Comparison of ENCODE assay signal across 12 cellular contexts in genomic region chr15:72202801-72203506, GRCh38. TPM values are rescaled to one million over a fixed set of nuclear protein-coding genes. Genes with fewer than 3 reads are reported as not detected.
DNase-seq lines count a peak whose midpoint lies in the region; ATAC-seq lines count a peak whose summit lies in the region.
"Had no signal": no experiment of that assay in that cellular context is flagged by ENCODE, and none has a peak within 500 bp of the region (broad histone marks: within the 10 kb centered on the region; RNA-seq: fewer than 3 reads in every experiment).

No MANE protein-coding gene starts in this region.

- peaks cover 45% of the 10 kb centered on the region for H3K4me1 Mint-ChIP-seq in activated T-cell treated with anti-CD3 and anti-CD28 coated beads, Interleukin-2, amount 50 U/mL, for 24 hours (ENCODE audit: low read depth)
- peaks cover 24% of the 10 kb centered on the region for H3K4me1 Mint-ChIP-seq in activated naive CD8-positive, alpha-beta T cell treated with anti-CD3 and anti-CD28 coated beads for 36 hours

- ATAC-seq in HG03139 (IDR thresholded peaks at IDR 0.05; ENCODE audit: unreplicated experiment) = no peak
- ATAC-seq in HG03439 (IDR thresholded peaks at IDR 0.05; ENCODE audit: unreplicated experiment) = no peak
- ATAC-seq: K562 had no signal

- no peak overlapping the region for H3K4me3 Mint-ChIP-seq in activated T-cell treated with anti-CD3 and anti-CD28 coated beads, Interleukin-2, amount 50 U/mL, for 24 hours
- H3K4me3 Mint-ChIP-seq in activated naive CD8-positive, alpha-beta T cell treated with anti-CD3 and anti-CD28 coated beads for 36 hours = no peak overlapping the region

- peaks cover 3% of the 10 kb centered on the region for H3K27me3 Mint-ChIP-seq in activated T-cell treated with anti-CD3 and anti-CD28 coated beads, Interleukin-2, amount 50 U/mL, for 24 hours
- H3K27me3 Mint-ChIP-seq in activated naive CD8-positive, alpha-beta T cell treated with anti-CD3 and anti-CD28 coated beads for 36 hours = peaks cover 2% of the 10 kb centered on the region

- peaks cover 100% of the 10 kb centered on the region for H3K36me3 Mint-ChIP-seq in activated T-cell treated with anti-CD3 and anti-CD28 coated beads, Interleukin-2, amount 50 U/mL, for 24 hours (ENCODE audit: low read depth)
- peaks cover 80% of the 10 kb centered on the region for H3K36me3 Mint-ChIP-seq in activated naive CD8-positive, alpha-beta T cell treated with anti-CD3 and anti-CD28 coated beads for 36 hours

- no peaks in the 10 kb centered on the region for H3K9me3 Mint-ChIP-seq in activated T-cell treated with anti-CD3 and anti-CD28 coated beads, Interleukin-2, amount 50 U/mL, for 24 hours
- no peaks in the 10 kb centered on the region for H3K9me3 Mint-ChIP-seq in activated naive CD8-positive, alpha-beta T cell treated with anti-CD3 and anti-CD28 coated beads for 36 hours

- H3K27me3 ChIP-seq in layer of hippocampus (ENCODE audit: control insufficient read depth, insufficient read depth, low read length) = no peaks in the 10 kb centered on the region

- H3K27ac Mint-ChIP-seq in activated T-cell treated with anti-CD3 and anti-CD28 coated beads, Interleukin-2, amount 50 U/mL, for 24 hours = peak overlapping the region; percentile 89
- H3K27ac Mint-ChIP-seq in activated naive CD8-positive, alpha-beta T cell treated with anti-CD3 and anti-CD28 coated beads for 36 hours = peak overlapping the region; percentile 50

- H3K27ac ChIP-seq in layer of hippocampus (ENCODE audit: low read depth, low read length) = peak overlapping the region; percentile 60
- peak overlapping the region; percentile 22 for H3K27ac ChIP-seq in temporal lobe (ENCODE audit: low read depth, low read length)

- no peak for DNase-seq in activated T-cell treated with anti-CD3 and anti-CD28 coated beads, Interleukin-2, amount 50 U/mL, for 24 hours
- DNase-seq in activated T-cell treated with anti-CD3 and anti-CD28 coated beads, Interleukin-2, amount 50 U/mL, for 1 hour = no peak
- no peak for DNase-seq in activated naive CD8-positive, alpha-beta T cell treated with anti-CD3 and anti-CD28 coated beads for 36 hours
- DNase-seq in activated gamma-delta T cell (lab: John Stamatoyannopoulos, UW) = no peak
- DNase-seq: NCI-H2107 had no signal

RNA-seq across cellular contexts. Expression of gene GRAMD2A, which starts 5.4 kb away (rescaled TPM):
- total RNA-seq in activated naive CD8-positive, alpha-beta T cell treated with anti-CD3 and anti-CD28 coated beads for 36 hours = not detected
- 0.49 TPM for total RNA-seq in temporal lobe
- total RNA-seq: K562, lung microvascular endothelial cell, RPMI7951 had no signal

RNA-seq across cellular contexts. Expression of gene PKM, which starts 28.0 kb away (rescaled TPM):
- total RNA-seq in activated naive CD8-positive, alpha-beta T cell treated with anti-CD3 and anti-CD28 coated beads for 36 hours = 1,000 to 10,000 TPM; 2,301 to 2,323 TPM
- 253 TPM for total RNA-seq in temporal lobe
